Comparison of ENCODE assay signal across 7 cellular contexts in the genomic region with DNA sequence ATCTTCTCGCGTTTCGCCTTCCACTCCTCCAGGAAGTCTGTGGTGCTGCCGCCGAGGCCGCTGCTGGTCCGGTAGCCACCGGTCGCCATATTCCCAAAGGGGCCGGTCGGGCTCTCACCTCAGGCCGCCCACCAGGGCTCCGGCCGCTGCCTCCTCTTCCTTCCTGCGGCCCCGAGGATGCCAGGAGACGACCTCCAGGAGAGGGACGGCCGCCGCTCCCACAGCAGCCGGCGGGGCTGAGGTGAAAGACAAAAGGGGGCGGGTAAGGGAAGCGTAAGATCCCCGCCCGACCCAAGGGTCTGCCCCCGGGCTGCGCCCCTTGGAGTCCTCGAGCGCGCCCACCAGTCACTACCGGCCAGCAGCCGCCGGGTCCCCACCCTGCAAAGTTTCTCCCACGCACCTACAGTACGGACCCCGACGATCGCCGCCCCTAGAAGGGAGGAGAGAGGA. TPM values are rescaled to one million over a fixed set of nuclear protein-coding genes. Genes with fewer than 3 reads are reported as not detected.
A peak's percentile ranks its signal among the peaks of the same experiment; 100 is the strongest.
DNase-seq lines count a peak whose midpoint lies in the region; ATAC-seq and TF ChIP-seq lines count a peak whose summit lies in the region.

No MANE protein-coding gene starts in this region.

- peaks cover 45% of the 10 kb centered on the region for H3K79me2 ChIP-seq in hepatocyte

- intact Hi-C loops in activated CD8-positive, alpha-beta T cell treated with anti-CD3 and anti-CD28 coated beads for 36 hours (cut with micrococcal nuclease) = no loop called here

- H2AFZ ChIP-seq in hepatocyte = peak overlapping the region; percentile 91

- no peaks in the 10 kb centered on the region for H3K36me3 Mint-ChIP-seq in activated CD8-positive, alpha-beta T cell treated with anti-CD3 and anti-CD28 coated beads for 36 hours (ENCODE audit: low read depth)

- H3K27ac ChIP-seq in hepatocyte (peak overlapping the region; percentile 97), skin epidermis (peak overlapping the region; percentile 53 to 92 (median 83))

- peak; percentile 19 for ATAC-seq in GM21360 (IDR thresholded peaks at IDR 0.05; ENCODE audit: unreplicated experiment)
- peak; percentile 1 for ATAC-seq in HG03558 (IDR thresholded peaks at IDR 0.05; ENCODE audit: extremely low read depth, unreplicated experiment)
- ATAC-seq in activated CD8-positive, alpha-beta T cell treated with anti-CD3 and anti-CD28 coated beads for 36 hours = peak; percentile 19

- H3K27me3 Mint-ChIP-seq in activated CD8-positive, alpha-beta T cell treated with anti-CD3 and anti-CD28 coated beads for 36 hours = peaks cover 45% of the 10 kb centered on the region

- H3K4me1 Mint-ChIP-seq in activated CD8-positive, alpha-beta T cell treated with anti-CD3 and anti-CD28 coated beads for 36 hours (ENCODE audit: low read depth) = peaks cover 8% of the 10 kb centered on the region

- no peaks in the 10 kb centered on the region for H3K27me3 ChIP-seq in hepatocyte

- H3K9me2 ChIP-seq in hepatocyte (replicated peaks; ENCODE audit: insufficient read depth) = no peaks in the 10 kb centered on the region

- 3% methylated on average over 23 of the region's 40 CpGs for WGBS in hepatocyte (ENCODE audit: low lambda C conversion rate, missing lambda C conversion rate)

- no peak overlapping the region for H3K27ac Mint-ChIP-seq in activated CD8-positive, alpha-beta T cell treated with anti-CD3 and anti-CD28 coated beads for 36 hours

- H3K9me3 Mint-ChIP-seq in activated CD8-positive, alpha-beta T cell treated with anti-CD3 and anti-CD28 coated beads for 36 hours = no peaks in the 10 kb centered on the region

- no peak for TF ChIP-seq CTCF in activated CD8-positive, alpha-beta T cell treated with anti-CD3 and anti-CD28 coated beads for 36 hours (IDR thresholded peaks at IDR 0.05)
- TF ChIP-seq CTCF in hepatocyte (IDR thresholded peaks at IDR 0.05; ENCODE audit: poor library complexity) = no peak

- H4K20me1 ChIP-seq in hepatocyte (ENCODE audit: insufficient read depth, poor library complexity, severe bottlenecking) = no peaks in the 10 kb centered on the region

- CTCF ChIA-PET in activated CD8-positive, alpha-beta T cell treated with anti-CD3 and anti-CD28 coated beads for 36 hours (lab: Charles Lee) = no interaction called here

- no peak for DNase-seq in activated CD8-positive, alpha-beta T cell treated with anti-CD3 and anti-CD28 coated beads for 36 hours
- DNase-seq in hepatocyte (ENCODE audit: low spot score) (no peak), NCI-H128 (lab: John Stamatoyannopoulos, UW; ENCODE audit: unreplicated experiment) (no peak)

- POLR2A ChIA-PET in activated CD8-positive, alpha-beta T cell treated with anti-CD3 and anti-CD28 coated beads for 36 hours (lab: Charles Lee) = no interaction called here

- peaks cover 11% of the 10 kb centered on the region for H3K4me1 ChIP-seq in hepatocyte (ENCODE audit: insufficient read depth)

- H3K4me3 ChIP-seq in hepatocyte = peak overlapping the region; percentile 82
- peak overlapping the region; percentile 59 to 86 (median 71) for H3K4me3 ChIP-seq in skin epidermis

- H3K36me3 ChIP-seq in hepatocyte (replicated peaks; ENCODE audit: insufficient read depth, low read depth) = no peaks in the 10 kb centered on the region

- peak overlapping the region; percentile 87 for H3K4me2 ChIP-seq in hepatocyte

- H3K4me3 Mint-ChIP-seq in activated CD8-positive, alpha-beta T cell treated with anti-CD3 and anti-CD28 coated beads for 36 hours = peak overlapping the region; percentile 72

- peak; percentile 20 for TF ChIP-seq POLR2A in GM10847 (IDR thresholded peaks at IDR 0.05; ENCODE audit: extremely low read depth, insufficient read length)

- no peaks in the 10 kb centered on the region for H3K9me3 ChIP-seq in hepatocyte (ENCODE audit: low read depth)

RNA-seq across cellular contexts. Expression of a gene that starts 0.6 kb away (rescaled TPM):
- total RNA-seq in activated CD8-positive, alpha-beta T cell treated with anti-CD3 and anti-CD28 coated beads for 36 hours = 1 to 10 TPM; 5.5 to 5.8 TPM
- 30.2 and 40.5 TPM in 2 replicates for total RNA-seq in hepatocyte
- polyA plus RNA-seq in hepatocyte = 54.9 and 70.9 TPM in 2 replicates
